ENCODE assay signal across 8 cellular contexts in genomic region chr17:75270966-75271232, GRCh38. TPM values are rescaled to one million over a fixed set of nuclear protein-coding genes. Genes with fewer than 3 reads are reported as not detected.
DNase-seq lines count a peak whose midpoint lies in the region; ATAC-seq and TF ChIP-seq lines count a peak whose summit lies in the region.

MIF4GD (minus strand) TSS chr17:75271231; CDS start chr17:75270195, 1,036 bp downstream.

- H3K9me3 ChIP-seq in DOHH2 (ENCODE audit: control insufficient read depth, insufficient read depth, low read length) = no peaks in the 10 kb centered on the region
- H3K9me3 ChIP-seq in liver (ENCODE audit: control insufficient read depth in 4 of 4, low read length in 3 of 4) = no peaks in the 10 kb centered on the region
- H3K9me3 ChIP-seq in tibial artery = no peaks in the 10 kb centered on the region

- intact Hi-C loops in tibial artery (cut with DNase I; ENCODE audit: low total_unique reads) = no loop called here

- peak within 1 kb of the TSS; percentile 71 for H3K27ac ChIP-seq in DOHH2 (ENCODE audit: low read depth, low read length)
- peak within 1 kb of the TSS; percentile 91 to 93 for H3K27ac ChIP-seq in liver (ENCODE audit: low read depth in 1 of 2, low read length in 2 of 2)
- H3K27ac ChIP-seq in tibial artery = peak within 1 kb of the TSS; percentile 99 to 100

- H3K4me1 Mint-ChIP-seq in IgD-negative memory B cell = peaks cover 17 to 21% (median 18%) of the 10 kb centered on the region in 3 donors

- no peaks in the 10 kb centered on the region for H3K9me3 Mint-ChIP-seq in IgD-negative memory B cell

- peak within 1 kb of the TSS; percentile 71 to 75 for H3K9ac ChIP-seq in liver (ENCODE audit: low read depth in 1 of 2, low read length in 2 of 2)

- peak within 1 kb of the TSS; percentile 81 to 93 (median 93) for H3K4me3 Mint-ChIP-seq in IgD-negative memory B cell

- H3K27me3 ChIP-seq in DOHH2 (ENCODE audit: control insufficient read depth, low read length) = no peaks in the 10 kb centered on the region
- no peaks in the 10 kb centered on the region for H3K27me3 ChIP-seq in liver (ENCODE audit: control insufficient read depth in 4 of 4, insufficient read depth in 4 of 4, low read length in 3 of 4)
- no peaks in the 10 kb centered on the region for H3K27me3 ChIP-seq in tibial artery

- H3F3A ChIP-seq in DOHH2 (ENCODE audit: control insufficient read depth, insufficient read depth) = peaks cover 23% of the 10 kb centered on the region

- H4K20me1 ChIP-seq in DOHH2 (ENCODE audit: control insufficient read depth, insufficient read depth, low read depth, low read length) = no peaks in the 10 kb centered on the region

- H3K36me3 ChIP-seq in DOHH2 (ENCODE audit: control insufficient read depth, low read length) (peaks cover 59% of the 10 kb centered on the region), liver (ENCODE audit: control insufficient read depth in 4 of 4, insufficient read depth in 3 of 4, low read depth in 1 of 4, low read length in 3 of 4) (peaks cover 0 to 15% (median 10%) of the 10 kb centered on the region in 4 donors), tibial artery (peaks cover 9 to 17% (median 16%) of the 10 kb centered on the region in 3 donors)

- no peaks in the 10 kb centered on the region for H3K27me3 Mint-ChIP-seq in IgD-negative memory B cell

- DNase-seq in cardiac fibroblast (ENCODE audit: low read depth in 2 of 2) (no peak), tibial artery (no peak), NCI-H146 treated with DMSO at 0.1 percent for 48 hours (lab: John Stamatoyannopoulos, UW; ENCODE audit: unreplicated experiment) (no peak)

- peak within 1 kb of the TSS; percentile 98 for H3K4me2 ChIP-seq in DOHH2 (ENCODE audit: low read length)

- no peak for TF ChIP-seq RAD21 in liver (IDR thresholded peaks at IDR 0.05)

- H3K9me2 ChIP-seq in DOHH2 (replicated peaks; ENCODE audit: control insufficient read depth, low read length) = no peaks in the 10 kb centered on the region

- peak within 1 kb of the TSS; percentile 16 to 91 (median 86) for H3K27ac Mint-ChIP-seq in IgD-negative memory B cell

- peaks cover 3% of the 10 kb centered on the region for H3K36me3 Mint-ChIP-seq in IgD-negative memory B cell

- WGBS in liver = under 1% methylated on average over 39 of the region's 39 CpGs

- no peak for ATAC-seq in GM19324 (IDR thresholded peaks at IDR 0.05; ENCODE audit: low FRiP score, unreplicated experiment)
- ATAC-seq in HG03159 (IDR thresholded peaks at IDR 0.05; ENCODE audit: unreplicated experiment) = no peak

- peaks cover 40% of the 10 kb centered on the region for H3K79me2 ChIP-seq in DOHH2 (ENCODE audit: control insufficient read depth, low read length)

- H3K4me1 ChIP-seq in DOHH2 (ENCODE audit: control insufficient read depth, low read length) = peaks cover 32% of the 10 kb centered on the region
- H3K4me1 ChIP-seq in liver (ENCODE audit: control insufficient read depth in 4 of 4, insufficient read depth in 4 of 4, low read length in 3 of 4) = peaks cover 7 to 28% (median 17%) of the 10 kb centered on the region in 4 donors
- peaks cover 0 to 38% (median 21%) of the 10 kb centered on the region in 4 donors for H3K4me1 ChIP-seq in tibial artery

- TF ChIP-seq CTCF in DOHH2 (IDR thresholded peaks at IDR 0.05; ENCODE audit: low read depth, low read length, poor library complexity, severe bottlenecking) (no peak), cardiac fibroblast (IDR thresholded peaks at IDR 0.05; ENCODE audit: low read depth, low read length) (no peak), liver (IDR thresholded peaks at IDR 0.05; ENCODE audit: low read depth, low read length, missing input control) (no peak), tibial artery (IDR thresholded peaks at IDR 0.05) (no peak)

- H3K4me3 ChIP-seq in DOHH2 (ENCODE audit: low read length) = peak within 1 kb of the TSS; percentile 96
- H3K4me3 ChIP-seq in cardiac fibroblast (replicated peaks in 1 of 2; ENCODE audit: low read depth in 2 of 2, low read length in 2 of 2) = peak within 1 kb of the TSS; percentile 82 to 92
- peak within 1 kb of the TSS; percentile 76 to 91 (median 91) for H3K4me3 ChIP-seq in liver (ENCODE audit: low read depth in 1 of 3, low read length in 3 of 3)
- H3K4me3 ChIP-seq in tibial artery = peak within 1 kb of the TSS; percentile 97 to 98

TF ChIP-seq in liver, 16 proteins besides CTCF, POLR2A, EP300 and RAD21:
- TF ChIP-seq HNF4A (conservative IDR thresholded peaks at IDR 0.05) (no peak), HNF4G (IDR thresholded peaks at IDR 0.05) (no peak), RXRA (IDR thresholded peaks at IDR 0.05) (no peak), ATF3 (IDR thresholded peaks at IDR 0.05) (no peak), FOXA2 (IDR thresholded peaks at IDR 0.05) (no peak), MAX (IDR thresholded peaks at IDR 0.05) (no peak), FOXA1 (IDR thresholded peaks at IDR 0.05) (no peak), EGR1 (IDR thresholded peaks at IDR 0.05; ENCODE audit: low read depth in 2 of 2) (no peak), TAF1 (conservative IDR thresholded peaks at IDR 0.05) (no peak), GABPA (IDR thresholded peaks at IDR 0.05 in 1 of 2, conservative IDR thresholded peaks at IDR 0.05 in 1 of 2) (no peak), JUND (IDR thresholded peaks at IDR 0.05) (no peak), NR2F2 (IDR thresholded peaks at IDR 0.05) (no peak), ZBTB33 (IDR thresholded peaks at IDR 0.05) (no peak), REST (IDR thresholded peaks at IDR 0.05) (no peak), SP1 (IDR thresholded peaks at IDR 0.05) (no peak)

RNA-seq across cellular contexts. Expression of gene MIF4GD, which starts in this region (rescaled TPM):
- polyA plus RNA-seq in IgD-negative memory B cell (103 TPM), liver (10 to 100 TPM; 10.8 to 13.6 TPM)
- total RNA-seq in liver = 1 to 10 TPM; 6.2 to 8.6 TPM
